Comparison of ENCODE assay signal across 13 cellular contexts in the genomic region with DNA sequence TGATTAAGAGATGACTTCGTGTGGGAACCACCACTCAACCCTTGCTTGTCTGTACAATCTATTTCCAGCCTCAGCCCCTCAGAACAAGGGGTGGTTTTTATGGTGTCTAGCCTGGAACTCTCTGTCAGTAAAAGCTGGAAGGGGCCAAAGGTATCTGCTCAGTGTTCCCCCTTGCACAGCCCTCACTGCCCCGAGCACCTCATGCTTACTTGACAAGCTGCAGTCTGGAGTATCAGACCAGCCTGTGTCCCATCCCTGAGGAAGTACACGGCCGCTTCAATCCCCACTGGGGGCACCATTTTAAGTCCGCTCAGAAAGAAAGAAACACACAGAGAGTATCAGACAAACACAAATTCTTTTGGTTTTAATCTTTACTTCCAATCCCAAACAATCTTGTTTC.
"Had no signal": no experiment of that assay in that cellular context is flagged by ENCODE, and none has a peak within 500 bp of the region (broad histone marks: within the 10 kb centered on the region; RNA-seq: fewer than 3 reads in every experiment).

No MANE protein-coding gene starts in this region.

- H3K27ac Mint-ChIP-seq: T-helper 2 cell treated with Interferon-gamma antibody and Interleukin-4, amounts not matched to agents 5 μg/mL and 100 μg/mL, for 36 hours had no signal

- ATAC-seq: activated CD4-positive, CD25-positive, alpha-beta regulatory T cell treated with anti-CD3 and anti-CD28 coated beads, Interleukin-2, amount 50 U/mL, for 24 hours had no signal

- DNase-seq: activated CD4-positive, alpha-beta T cell treated with anti-CD3 and anti-CD28 coated beads, Interleukin-2, amount 50 U/mL, for 1 hour; activated CD8-positive, alpha-beta memory T cell treated with anti-CD3 and anti-CD28 coated beads for 24 hours; activated naive CD4-positive, alpha-beta T cell treated with Interleukin-2 at 50 U/mL for 16 hours; hippocampal formation; kidney; mesendoderm; nephron progenitor cell; stimulated activated CD4-positive, alpha-beta T cell treated with anti-CD3 and anti-CD28 coated beads, Interleukin-1b, Interleukin-23, amount 100 ng/mL, for 48 hours; stomach; testis had no signal

- H3K4me3 ChIP-seq: dorsolateral prefrontal cortex, stomach, testis had no signal

- H3K27me3 ChIP-seq: dorsolateral prefrontal cortex, stomach, testis had no signal

- H3K9me3 ChIP-seq: stomach, testis had no signal

- H3K4me3 Mint-ChIP-seq: nephron progenitor cell; T-helper 2 cell treated with Interferon-gamma antibody and Interleukin-4, amounts not matched to agents 5 μg/mL and 100 μg/mL, for 36 hours had no signal

- H3K9me3 Mint-ChIP-seq: nephron progenitor cell; T-helper 2 cell treated with Interferon-gamma antibody and Interleukin-4, amounts not matched to agents 5 μg/mL and 100 μg/mL, for 36 hours had no signal

- H3K27ac ChIP-seq: testis had no signal
